In genomic region chrX:17656035-17656418, GRCh38 we compare ENCODE assay signal across 12 cellular contexts.
DNase-seq lines count a peak whose midpoint lies in the region; ATAC-seq and TF ChIP-seq lines count a peak whose summit lies in the region.
"Had no signal": no experiment of that assay in that cellular context is flagged by ENCODE, and none has a peak within 500 bp of the region (broad histone marks: within the 10 kb centered on the region; RNA-seq: fewer than 3 reads in every experiment).

No MANE protein-coding gene starts in this region.

- no TSS peak for BruUV-seq in MCF 10A (replicated peaks; lab: Mats Ljungman, UMichigan)

- H3K4me1 Mint-ChIP-seq in MCF 10A (ENCODE audit: insufficient read depth, unreplicated experiment) (no peaks in the 10 kb centered on the region), brain (peaks cover 31% of the 10 kb centered on the region), type B pancreatic cell (ENCODE audit: unreplicated experiment) (peaks cover 19% of the 10 kb centered on the region)

- H3K36me3 Mint-ChIP-seq in MCF 10A (ENCODE audit: insufficient read depth, unreplicated experiment) = peaks cover 4% of the 10 kb centered on the region
- H3K36me3 Mint-ChIP-seq in brain = no peaks in the 10 kb centered on the region
- H3K36me3 Mint-ChIP-seq in type B pancreatic cell = peaks cover 5% of the 10 kb centered on the region

- no peaks in the 10 kb centered on the region for H3K36me3 ChIP-seq in breast epithelium
- H3K36me3 ChIP-seq: prostate gland had no signal

- peaks cover 0 to 47% of the 10 kb centered on the region in 2 donors for H3K27me3 ChIP-seq in breast epithelium

- H3K27ac Mint-ChIP-seq in MCF 10A (ENCODE audit: low read depth, unreplicated experiment) (no peak overlapping the region), brain (peak overlapping the region; percentile 75 to 95 (median 89)), type B pancreatic cell (peak overlapping the region; percentile 76)

- no peak overlapping the region for H3K27ac ChIP-seq in breast epithelium
- H3K27ac ChIP-seq: prostate gland had no signal

- POLR2A ChIA-PET in MCF 10A (lab: Yijun Ruan, JAX) = no interaction called here

- TF ChIP-seq POLR2A in breast epithelium (IDR thresholded peaks at IDR 0.05) = no peak

- peak overlapping the region; percentile 17 to 61 (median 20) for H3K4me3 ChIP-seq in breast epithelium
- H3K4me3 ChIP-seq: prostate gland had no signal

- CTCF ChIA-PET in MCF 10A (lab: Yijun Ruan, JAX) = no interaction called here

- no peaks in the 10 kb centered on the region for H3K9me3 ChIP-seq in breast epithelium
- H3K9me3 ChIP-seq: prostate gland had no signal

- ATAC-seq in HG03039 (IDR thresholded peaks at IDR 0.05; ENCODE audit: unreplicated experiment) (no peak), GM19395 (IDR thresholded peaks at IDR 0.05; ENCODE audit: unreplicated experiment) (no peak)

- H3K9me3 Mint-ChIP-seq in MCF 10A (ENCODE audit: unreplicated experiment) (peaks cover 8% of the 10 kb centered on the region), brain (no peaks in the 10 kb centered on the region), type B pancreatic cell (peaks cover 5% of the 10 kb centered on the region)

- TF ChIP-seq CTCF in breast epithelium (IDR thresholded peaks at IDR 0.05) = no peak
- TF ChIP-seq CTCF in MCF 10A (IDR thresholded peaks at IDR 0.05; ENCODE audit: unreplicated experiment) = no peak
- no peak for TF ChIP-seq CTCF in brain (conservative IDR thresholded peaks at IDR 0.05)
- no peak for TF ChIP-seq CTCF in type B pancreatic cell (conservative IDR thresholded peaks at IDR 0.05)

- DNase-seq in breast epithelium (ENCODE audit: low spot score in 2 of 2) (no peak), MCF 10A (ENCODE audit: unreplicated experiment) (no peak), kidney tubule cell (ENCODE audit: low spot score) (peak; percentile 9), type B pancreatic cell (ENCODE audit: extremely low spot score, unreplicated experiment) (no peak), NCI-H69 (lab: John Stamatoyannopoulos, UW) (no peak)
- DNase-seq: COR-L47; Kasumi-1; stimulated activated naive CD4-positive, alpha-beta T cell treated with Interleukin-2 at 50 U/mL for 16 hours had no signal

- H3K4me3 Mint-ChIP-seq in MCF 10A (ENCODE audit: unreplicated experiment) = no peak overlapping the region
- H3K4me3 Mint-ChIP-seq in brain = peak overlapping the region; percentile 87 to 96 (median 90)
- peak overlapping the region; percentile 94 for H3K4me3 Mint-ChIP-seq in type B pancreatic cell

- H3K4me1 ChIP-seq in breast epithelium = peaks cover 0 to 2% of the 10 kb centered on the region in 2 donors
- H3K4me1 ChIP-seq: prostate gland had no signal

- peaks cover 12% of the 10 kb centered on the region for H3K27me3 Mint-ChIP-seq in MCF 10A (ENCODE audit: insufficient read depth, unreplicated experiment)
- peaks cover 24% of the 10 kb centered on the region for H3K27me3 Mint-ChIP-seq in brain
- H3K27me3 Mint-ChIP-seq in type B pancreatic cell = peaks cover 28% of the 10 kb centered on the region

- intact Hi-C loops in breast epithelium (cut with DNase I; ENCODE audit: low total_unique reads) (no loop called here), MCF 10A (cut with micrococcal nuclease) (no loop called here)
